9 cellular contexts compared by ENCODE assay signal in the genomic region with DNA sequence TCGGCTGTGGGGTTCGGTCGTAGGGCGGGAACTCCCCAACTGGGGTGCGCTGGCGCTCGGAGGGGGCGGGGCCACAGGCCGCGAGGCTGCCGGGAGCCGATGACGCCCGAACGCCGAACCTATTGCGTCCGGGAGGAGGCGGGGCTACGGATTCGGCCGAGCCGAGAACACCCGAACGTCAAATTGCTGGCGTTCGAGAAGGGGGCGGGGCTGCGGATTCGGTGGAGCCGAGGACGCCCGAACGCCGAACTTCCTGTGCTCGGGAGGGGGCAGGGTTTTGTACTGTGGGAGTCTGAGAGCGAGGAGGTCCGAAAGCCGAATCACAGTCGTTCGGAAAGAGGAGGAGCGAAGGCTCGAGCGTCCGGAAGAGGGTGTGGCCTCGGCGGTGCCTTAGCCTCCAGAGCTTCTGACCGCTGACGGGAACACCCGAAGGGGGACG. TPM values are rescaled to one million over a fixed set of nuclear protein-coding genes. Genes with fewer than 3 reads are reported as not detected.
DNase-seq lines count a peak whose midpoint lies in the region; ATAC-seq and TF ChIP-seq lines count a peak whose summit lies in the region.
"Had no signal": no experiment of that assay in that cellular context is flagged by ENCODE, and none has a peak within 500 bp of the region (broad histone marks: within the 10 kb centered on the region; RNA-seq: fewer than 3 reads in every experiment).

No MANE protein-coding gene starts in this region.

- peak overlapping the region; percentile 99 for H3K27ac Mint-ChIP-seq in activated CD4-positive, alpha-beta memory T cell treated with anti-CD3 and anti-CD28 coated beads, Interleukin-2, amount 10 ng/mL, durations not matched to agents 7 days and 5 days

- peak overlapping the region; percentile 85 for H3K4me3 Mint-ChIP-seq in activated CD4-positive, alpha-beta memory T cell treated with anti-CD3 and anti-CD28 coated beads, Interleukin-2, amount 10 ng/mL, durations not matched to agents 7 days and 5 days

- TF ChIP-seq CTCF in HL-60 (IDR thresholded peaks at IDR 0.05; ENCODE audit: insufficient read depth, low read length): no peak
- no peak for TF ChIP-seq CTCF in liver (IDR thresholded peaks at IDR 0.05; ENCODE audit: low read depth, low read length, missing input control)

- H3K4me1 ChIP-seq in liver (ENCODE audit: control insufficient read depth in 4 of 4, insufficient read depth in 4 of 4, low read length in 3 of 4): peaks cover 9 to 22% (median 15%) of the 10 kb centered on the region in 4 donors

- H3K4me3 ChIP-seq in HL-60 (replicated peaks; ENCODE audit: insufficient read depth, low read length): peak overlapping the region; percentile 80
- H3K4me3 ChIP-seq in liver (ENCODE audit: low read depth in 1 of 3, low read length in 3 of 3): peak overlapping the region; percentile 51 to 78 (median 68)

- TF ChIP-seq RAD21 in liver (IDR thresholded peaks at IDR 0.05): no peak

- H3K36me3 Mint-ChIP-seq in activated CD4-positive, alpha-beta memory T cell treated with anti-CD3 and anti-CD28 coated beads, Interleukin-2, amount 10 ng/mL, durations not matched to agents 7 days and 5 days (ENCODE audit: low read depth): peaks cover 36% of the 10 kb centered on the region

- under 1% methylated on average over 51 of the region's 51 CpGs for WGBS in liver

- DNase-seq in C1 segment of cervical spinal cord (lab: John Stamatoyannopoulos, UW): peak; percentile 97 to 100 (median 99)
- DNase-seq in HL-60 (ENCODE audit: low read depth in 1 of 2, low spot score in 1 of 2): peak; percentile 98 to 99
- DNase-seq in NCI-H82 treated with DMSO at 0.1 percent for 48 hours (lab: John Stamatoyannopoulos, UW; ENCODE audit: unreplicated experiment): peak; percentile 95
- peak; percentile 100 for DNase-seq in activated CD4-positive, alpha-beta memory T cell treated with anti-CD3 and anti-CD28 coated beads, Interleukin-2, amount 10 ng/mL, durations not matched to agents 7 days and 5 days
- DNase-seq in dermis microvascular lymphatic vessel endothelial cell (ENCODE audit: low read depth in 2 of 2): peak; percentile 99 to 100
- DNase-seq in stimulated activated CD4-positive, alpha-beta T cell treated with anti-CD3 and anti-CD28 coated beads, Interleukin-2, amount 100 ng/mL, for 48 hours: peak; percentile 100

- CTCF ChIA-PET in activated CD4-positive, alpha-beta memory T cell treated with anti-CD3 and anti-CD28 coated beads, Interleukin-2, amount 10 ng/mL, durations not matched to agents 7 days and 5 days (lab: Charles Lee): interaction anchor here (0.9 to 5.4 kb wide), 4 partner anchors 20 to 198 kb away, joined by 4 to 43 read pairs (median 6); partner anchors contain the start of gene CNOT3

- peak overlapping the region; percentile 63 to 77 for H3K9ac ChIP-seq in liver (ENCODE audit: low read depth in 1 of 2, low read length in 2 of 2)

- H3K9me3 Mint-ChIP-seq in activated CD4-positive, alpha-beta memory T cell treated with anti-CD3 and anti-CD28 coated beads, Interleukin-2, amount 10 ng/mL, durations not matched to agents 7 days and 5 days: no peaks in the 10 kb centered on the region

- H3K27me3 Mint-ChIP-seq in activated CD4-positive, alpha-beta memory T cell treated with anti-CD3 and anti-CD28 coated beads, Interleukin-2, amount 10 ng/mL, durations not matched to agents 7 days and 5 days: no peaks in the 10 kb centered on the region

- H3K27me3 ChIP-seq in HL-60 (ENCODE audit: insufficient read depth, poor library complexity, severe bottlenecking) (no peaks in the 10 kb centered on the region), liver (ENCODE audit: control insufficient read depth in 4 of 4, insufficient read depth in 4 of 4, low read length in 3 of 4) (no peaks in the 10 kb centered on the region)

- no peaks in the 10 kb centered on the region for H3K9me3 ChIP-seq in liver (ENCODE audit: control insufficient read depth in 4 of 4, low read length in 3 of 4)

- peaks cover 4 to 17% (median 12%) of the 10 kb centered on the region in 4 donors for H3K36me3 ChIP-seq in liver (ENCODE audit: control insufficient read depth in 4 of 4, insufficient read depth in 3 of 4, low read depth in 1 of 4, low read length in 3 of 4)

- peak; percentile 47 for ATAC-seq in GM19467 (IDR thresholded peaks at IDR 0.05; ENCODE audit: unreplicated experiment)

- H3K27ac ChIP-seq in HL-60 (replicated peaks) (peak overlapping the region; percentile 98), liver (ENCODE audit: low read depth in 1 of 2, low read length in 2 of 2) (peak overlapping the region; percentile 96 to 99)

- POLR2A ChIA-PET in activated CD4-positive, alpha-beta memory T cell treated with anti-CD3 and anti-CD28 coated beads, Interleukin-2, amount 10 ng/mL, durations not matched to agents 7 days and 5 days (lab: Charles Lee): interaction anchor here (1.0 to 7.8 kb wide), 10 partner anchors 10 to 323 kb away, joined by 3 to 169 read pairs (median 8); partner anchors contain the start of genes CNOT3, LENG1, MYADM and PRPF31

- peaks cover 41% of the 10 kb centered on the region for H3K4me1 Mint-ChIP-seq in activated CD4-positive, alpha-beta memory T cell treated with anti-CD3 and anti-CD28 coated beads, Interleukin-2, amount 10 ng/mL, durations not matched to agents 7 days and 5 days

TF ChIP-seq in liver, 16 proteins besides CTCF, POLR2A, EP300 and RAD21 (continues in another document):
- peak; percentile 31 for TF ChIP-seq FOXA1 (IDR thresholded peaks at IDR 0.05)
- TF ChIP-seq NR2F2 (IDR thresholded peaks at IDR 0.05): peak; percentile 35
- peak; percentile 13 for TF ChIP-seq FOXA2 (IDR thresholded peaks at IDR 0.05)
- TF ChIP-seq, protein P1, sequence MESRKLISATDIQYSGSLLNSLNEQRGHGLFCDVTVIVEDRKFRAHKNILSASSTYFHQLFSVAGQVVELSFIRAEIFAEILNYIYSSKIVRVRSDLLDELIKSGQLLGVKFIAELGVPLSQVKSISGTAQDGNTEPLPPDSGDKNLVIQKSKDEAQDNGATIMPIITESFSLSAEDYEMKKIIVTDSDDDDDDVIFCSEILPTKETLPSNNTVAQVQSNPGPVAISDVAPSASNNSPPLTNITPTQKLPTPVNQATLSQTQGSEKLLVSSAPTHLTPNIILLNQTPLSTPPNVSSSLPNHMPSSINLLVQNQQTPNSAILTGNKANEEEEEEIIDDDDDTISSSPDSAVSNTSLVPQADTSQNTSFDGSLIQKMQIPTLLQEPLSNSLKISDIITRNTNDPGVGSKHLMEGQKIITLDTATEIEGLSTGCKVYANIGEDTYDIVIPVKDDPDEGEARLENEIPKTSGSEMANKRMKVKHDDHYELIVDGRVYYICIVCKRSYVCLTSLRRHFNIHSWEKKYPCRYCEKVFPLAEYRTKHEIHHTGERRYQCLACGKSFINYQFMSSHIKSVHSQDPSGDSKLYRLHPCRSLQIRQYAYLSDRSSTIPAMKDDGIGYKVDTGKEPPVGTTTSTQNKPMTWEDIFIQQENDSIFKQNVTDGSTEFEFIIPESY (IDR thresholded peaks at IDR 0.05): peak; percentile 83
- TF ChIP-seq, protein P2, sequence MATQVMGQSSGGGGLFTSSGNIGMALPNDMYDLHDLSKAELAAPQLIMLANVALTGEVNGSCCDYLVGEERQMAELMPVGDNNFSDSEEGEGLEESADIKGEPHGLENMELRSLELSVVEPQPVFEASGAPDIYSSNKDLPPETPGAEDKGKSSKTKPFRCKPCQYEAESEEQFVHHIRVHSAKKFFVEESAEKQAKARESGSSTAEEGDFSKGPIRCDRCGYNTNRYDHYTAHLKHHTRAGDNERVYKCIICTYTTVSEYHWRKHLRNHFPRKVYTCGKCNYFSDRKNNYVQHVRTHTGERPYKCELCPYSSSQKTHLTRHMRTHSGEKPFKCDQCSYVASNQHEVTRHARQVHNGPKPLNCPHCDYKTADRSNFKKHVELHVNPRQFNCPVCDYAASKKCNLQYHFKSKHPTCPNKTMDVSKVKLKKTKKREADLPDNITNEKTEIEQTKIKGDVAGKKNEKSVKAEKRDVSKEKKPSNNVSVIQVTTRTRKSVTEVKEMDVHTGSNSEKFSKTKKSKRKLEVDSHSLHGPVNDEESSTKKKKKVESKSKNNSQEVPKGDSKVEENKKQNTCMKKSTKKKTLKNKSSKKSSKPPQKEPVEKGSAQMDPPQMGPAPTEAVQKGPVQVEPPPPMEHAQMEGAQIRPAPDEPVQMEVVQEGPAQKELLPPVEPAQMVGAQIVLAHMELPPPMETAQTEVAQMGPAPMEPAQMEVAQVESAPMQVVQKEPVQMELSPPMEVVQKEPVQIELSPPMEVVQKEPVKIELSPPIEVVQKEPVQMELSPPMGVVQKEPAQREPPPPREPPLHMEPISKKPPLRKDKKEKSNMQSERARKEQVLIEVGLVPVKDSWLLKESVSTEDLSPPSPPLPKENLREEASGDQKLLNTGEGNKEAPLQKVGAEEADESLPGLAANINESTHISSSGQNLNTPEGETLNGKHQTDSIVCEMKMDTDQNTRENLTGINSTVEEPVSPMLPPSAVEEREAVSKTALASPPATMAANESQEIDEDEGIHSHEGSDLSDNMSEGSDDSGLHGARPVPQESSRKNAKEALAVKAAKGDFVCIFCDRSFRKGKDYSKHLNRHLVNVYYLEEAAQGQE (IDR thresholded peaks at IDR 0.05): peak; percentile 7
- TF ChIP-seq RXRA (IDR thresholded peaks at IDR 0.05): peak; percentile 27 to 55
- no peak for TF ChIP-seq YY1 (IDR thresholded peaks at IDR 0.05)

RNA-seq across cellular contexts. Expression of gene TSEN34, which starts 0.6 kb away (rescaled TPM):
- total RNA-seq in activated CD4-positive, alpha-beta memory T cell treated with anti-CD3 and anti-CD28 coated beads, Interleukin-2, amount 10 ng/mL, durations not matched to agents 7 days and 5 days: 10 to 100 TPM; 10.9 to 13.6 TPM
- total RNA-seq in dermis microvascular lymphatic vessel endothelial cell: 45.4 and 50.3 TPM in 2 replicates
- total RNA-seq in liver: 10 to 100 TPM; 21.8 to 37.9 TPM
- 10 to 100 TPM; 15.5 to 27.4 TPM for polyA plus RNA-seq in liver

RNA-seq across cellular contexts. Expression of gene MBOAT7, which starts 1.1 kb away (rescaled TPM):
- 10 to 100 TPM; 90.8 to 93.4 TPM for total RNA-seq in activated CD4-positive, alpha-beta memory T cell treated with anti-CD3 and anti-CD28 coated beads, Interleukin-2, amount 10 ng/mL, durations not matched to agents 7 days and 5 days
- 10.1 and 20.5 TPM in 2 replicates for total RNA-seq in dermis microvascular lymphatic vessel endothelial cell
- 10 to 100 TPM; 10.3 to 10.6 TPM for total RNA-seq in liver
- polyA plus RNA-seq in liver: 10 to 100 TPM; 19.3 to 31.5 TPM

RNA-seq across cellular contexts. Expression of gene RPS9, which starts 10.1 kb away (rescaled TPM):
- total RNA-seq in activated CD4-positive, alpha-beta memory T cell treated with anti-CD3 and anti-CD28 coated beads, Interleukin-2, amount 10 ng/mL, durations not matched to agents 7 days and 5 days: 1,000 to 10,000 TPM; 1,045 to 1,051 TPM
- total RNA-seq in dermis microvascular lymphatic vessel endothelial cell: 2,300 and 2,729 TPM in 2 replicates
- total RNA-seq in liver: 1,000 to 10,000 TPM in 1 of 2 donors, 100 to 1,000 TPM in 1; 745 to 1,462 TPM
- polyA plus RNA-seq in liver: 1,000 to 10,000 TPM in 1 of 2 donors, 100 to 1,000 TPM in 1; 290 to 1,080 TPM

RNA-seq across cellular contexts. Expression of gene TMC4, which starts 17.6 kb away (rescaled TPM):
- 1 to 10 TPM; 2.8 to 3.2 TPM for total RNA-seq in activated CD4-positive, alpha-beta memory T cell treated with anti-CD3 and anti-CD28 coated beads, Interleukin-2, amount 10 ng/mL, durations not matched to agents 7 days and 5 days
- total RNA-seq in dermis microvascular lymphatic vessel endothelial cell: 0.25 TPM in 1 of 2 replicates, not detected in the other
- total RNA-seq in liver: 1 to 10 TPM in 1 of 2 donors, under 1 TPM in 1; 0.23 to 1.8 TPM
- polyA plus RNA-seq in liver: 1 to 10 TPM in 1 of 2 donors, under 1 TPM in 1; 0.92 to 2.4 TPM
- total RNA-seq: activated CD8-positive, alpha-beta memory T cell treated with anti-CD3 and anti-CD28 coated beads for 36 hours had no signal

RNA-seq across cellular contexts. Expression of gene LENG1, which starts 31.0 kb away (rescaled TPM):
- total RNA-seq in activated CD4-positive, alpha-beta memory T cell treated with anti-CD3 and anti-CD28 coated beads, Interleukin-2, amount 10 ng/mL, durations not matched to agents 7 days and 5 days: 1 to 10 TPM; 8.3 to 9.2 TPM
- total RNA-seq in dermis microvascular lymphatic vessel endothelial cell: 4.4 TPM in 2 replicates
- total RNA-seq in liver: 1 to 10 TPM; 2.6 to 3.0 TPM
- 1 to 10 TPM; 2.8 to 4.4 TPM for polyA plus RNA-seq in liver

Comparison
In these comparisons a context has a peak if more than half of its experiments do, and no peak if none do; other contexts are left out.
1. Peak in every context shown above with its lines: DNase-seq, ATAC-seq, H3K4me3 ChIP-seq and H3K27ac ChIP-seq.